ENCODE assay signal across 1 cellular context in the genomic region with DNA sequence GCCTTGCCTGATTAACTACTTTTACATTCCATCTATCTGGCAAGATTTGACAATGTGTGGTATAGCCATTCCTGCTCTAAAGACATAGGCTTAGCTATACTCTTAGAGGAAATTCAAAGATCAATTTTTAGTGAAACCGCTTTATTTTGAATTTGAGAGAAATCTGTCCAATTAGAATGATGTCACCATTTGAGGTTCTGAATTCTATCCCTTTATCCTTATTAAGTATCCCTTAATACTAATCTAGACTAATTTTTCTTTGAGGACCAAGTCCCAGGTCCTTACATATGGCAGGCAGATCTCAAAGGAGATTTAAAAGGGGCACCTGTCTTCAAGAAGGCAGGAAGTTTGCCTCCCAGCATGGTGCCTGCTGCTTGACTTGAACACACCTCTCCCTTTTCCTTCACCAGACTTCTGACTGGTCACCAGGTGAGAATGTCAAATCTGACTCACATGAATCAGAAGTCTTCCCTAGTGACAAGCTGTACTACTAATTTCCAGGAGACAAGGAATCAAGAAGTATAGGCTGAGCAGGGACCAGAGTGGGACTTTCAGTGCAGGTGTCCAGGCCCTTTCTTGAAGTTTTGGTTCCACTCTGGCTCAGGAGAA.
TF ChIP-seq lines count a peak whose summit lies in the region.

No MANE protein-coding gene starts in this region.

TF ChIP-seq in H1, 55 proteins besides CTCF, POLR2A, EP300 and RAD21 (continued from another document):
- no peak for TF ChIP-seq MAFK (IDR thresholded peaks at IDR 0.05; ENCODE audit: low read depth, low read length)
- TF ChIP-seq, protein P1, sequence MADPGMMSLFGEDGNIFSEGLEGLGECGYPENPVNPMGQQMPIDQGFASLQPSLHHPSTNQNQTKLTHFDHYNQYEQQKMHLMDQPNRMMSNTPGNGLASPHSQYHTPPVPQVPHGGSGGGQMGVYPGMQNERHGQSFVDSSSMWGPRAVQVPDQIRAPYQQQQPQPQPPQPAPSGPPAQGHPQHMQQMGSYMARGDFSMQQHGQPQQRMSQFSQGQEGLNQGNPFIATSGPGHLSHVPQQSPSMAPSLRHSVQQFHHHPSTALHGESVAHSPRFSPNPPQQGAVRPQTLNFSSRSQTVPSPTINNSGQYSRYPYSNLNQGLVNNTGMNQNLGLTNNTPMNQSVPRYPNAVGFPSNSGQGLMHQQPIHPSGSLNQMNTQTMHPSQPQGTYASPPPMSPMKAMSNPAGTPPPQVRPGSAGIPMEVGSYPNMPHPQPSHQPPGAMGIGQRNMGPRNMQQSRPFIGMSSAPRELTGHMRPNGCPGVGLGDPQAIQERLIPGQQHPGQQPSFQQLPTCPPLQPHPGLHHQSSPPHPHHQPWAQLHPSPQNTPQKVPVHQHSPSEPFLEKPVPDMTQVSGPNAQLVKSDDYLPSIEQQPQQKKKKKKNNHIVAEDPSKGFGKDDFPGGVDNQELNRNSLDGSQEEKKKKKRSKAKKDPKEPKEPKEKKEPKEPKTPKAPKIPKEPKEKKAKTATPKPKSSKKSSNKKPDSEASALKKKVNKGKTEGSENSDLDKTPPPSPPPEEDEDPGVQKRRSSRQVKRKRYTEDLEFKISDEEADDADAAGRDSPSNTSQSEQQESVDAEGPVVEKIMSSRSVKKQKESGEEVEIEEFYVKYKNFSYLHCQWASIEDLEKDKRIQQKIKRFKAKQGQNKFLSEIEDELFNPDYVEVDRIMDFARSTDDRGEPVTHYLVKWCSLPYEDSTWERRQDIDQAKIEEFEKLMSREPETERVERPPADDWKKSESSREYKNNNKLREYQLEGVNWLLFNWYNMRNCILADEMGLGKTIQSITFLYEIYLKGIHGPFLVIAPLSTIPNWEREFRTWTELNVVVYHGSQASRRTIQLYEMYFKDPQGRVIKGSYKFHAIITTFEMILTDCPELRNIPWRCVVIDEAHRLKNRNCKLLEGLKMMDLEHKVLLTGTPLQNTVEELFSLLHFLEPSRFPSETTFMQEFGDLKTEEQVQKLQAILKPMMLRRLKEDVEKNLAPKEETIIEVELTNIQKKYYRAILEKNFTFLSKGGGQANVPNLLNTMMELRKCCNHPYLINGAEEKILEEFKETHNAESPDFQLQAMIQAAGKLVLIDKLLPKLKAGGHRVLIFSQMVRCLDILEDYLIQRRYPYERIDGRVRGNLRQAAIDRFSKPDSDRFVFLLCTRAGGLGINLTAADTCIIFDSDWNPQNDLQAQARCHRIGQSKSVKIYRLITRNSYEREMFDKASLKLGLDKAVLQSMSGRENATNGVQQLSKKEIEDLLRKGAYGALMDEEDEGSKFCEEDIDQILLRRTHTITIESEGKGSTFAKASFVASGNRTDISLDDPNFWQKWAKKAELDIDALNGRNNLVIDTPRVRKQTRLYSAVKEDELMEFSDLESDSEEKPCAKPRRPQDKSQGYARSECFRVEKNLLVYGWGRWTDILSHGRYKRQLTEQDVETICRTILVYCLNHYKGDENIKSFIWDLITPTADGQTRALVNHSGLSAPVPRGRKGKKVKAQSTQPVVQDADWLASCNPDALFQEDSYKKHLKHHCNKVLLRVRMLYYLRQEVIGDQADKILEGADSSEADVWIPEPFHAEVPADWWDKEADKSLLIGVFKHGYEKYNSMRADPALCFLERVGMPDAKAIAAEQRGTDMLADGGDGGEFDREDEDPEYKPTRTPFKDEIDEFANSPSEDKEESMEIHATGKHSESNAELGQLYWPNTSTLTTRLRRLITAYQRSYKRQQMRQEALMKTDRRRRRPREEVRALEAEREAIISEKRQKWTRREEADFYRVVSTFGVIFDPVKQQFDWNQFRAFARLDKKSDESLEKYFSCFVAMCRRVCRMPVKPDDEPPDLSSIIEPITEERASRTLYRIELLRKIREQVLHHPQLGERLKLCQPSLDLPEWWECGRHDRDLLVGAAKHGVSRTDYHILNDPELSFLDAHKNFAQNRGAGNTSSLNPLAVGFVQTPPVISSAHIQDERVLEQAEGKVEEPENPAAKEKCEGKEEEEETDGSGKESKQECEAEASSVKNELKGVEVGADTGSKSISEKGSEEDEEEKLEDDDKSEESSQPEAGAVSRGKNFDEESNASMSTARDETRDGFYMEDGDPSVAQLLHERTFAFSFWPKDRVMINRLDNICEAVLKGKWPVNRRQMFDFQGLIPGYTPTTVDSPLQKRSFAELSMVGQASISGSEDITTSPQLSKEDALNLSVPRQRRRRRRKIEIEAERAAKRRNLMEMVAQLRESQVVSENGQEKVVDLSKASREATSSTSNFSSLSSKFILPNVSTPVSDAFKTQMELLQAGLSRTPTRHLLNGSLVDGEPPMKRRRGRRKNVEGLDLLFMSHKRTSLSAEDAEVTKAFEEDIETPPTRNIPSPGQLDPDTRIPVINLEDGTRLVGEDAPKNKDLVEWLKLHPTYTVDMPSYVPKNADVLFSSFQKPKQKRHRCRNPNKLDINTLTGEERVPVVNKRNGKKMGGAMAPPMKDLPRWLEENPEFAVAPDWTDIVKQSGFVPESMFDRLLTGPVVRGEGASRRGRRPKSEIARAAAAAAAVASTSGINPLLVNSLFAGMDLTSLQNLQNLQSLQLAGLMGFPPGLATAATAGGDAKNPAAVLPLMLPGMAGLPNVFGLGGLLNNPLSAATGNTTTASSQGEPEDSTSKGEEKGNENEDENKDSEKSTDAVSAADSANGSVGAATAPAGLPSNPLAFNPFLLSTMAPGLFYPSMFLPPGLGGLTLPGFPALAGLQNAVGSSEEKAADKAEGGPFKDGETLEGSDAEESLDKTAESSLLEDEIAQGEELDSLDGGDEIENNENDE (IDR thresholded peaks at IDR 0.05; ENCODE audit: insufficient replicate concordance, low read length): no peak
- TF ChIP-seq SP1 (IDR thresholded peaks at IDR 0.05; ENCODE audit: low read depth, low read length): no peak
- no peak for TF ChIP-seq NRF1 (IDR thresholded peaks at IDR 0.05; ENCODE audit: low read depth, low read length)
- TF ChIP-seq CBX8 (IDR thresholded peaks at IDR 0.05; ENCODE audit: borderline replicate concordance, low read depth, low read length): no peak
- no peak for TF ChIP-seq KDM1A (IDR thresholded peaks at IDR 0.05; ENCODE audit: borderline replicate concordance, low read length)
TF ChIP-seq in H1: peak in this region for 0.
